Comparison of ENCODE assay signal across 13 cellular contexts in the genomic region with DNA sequence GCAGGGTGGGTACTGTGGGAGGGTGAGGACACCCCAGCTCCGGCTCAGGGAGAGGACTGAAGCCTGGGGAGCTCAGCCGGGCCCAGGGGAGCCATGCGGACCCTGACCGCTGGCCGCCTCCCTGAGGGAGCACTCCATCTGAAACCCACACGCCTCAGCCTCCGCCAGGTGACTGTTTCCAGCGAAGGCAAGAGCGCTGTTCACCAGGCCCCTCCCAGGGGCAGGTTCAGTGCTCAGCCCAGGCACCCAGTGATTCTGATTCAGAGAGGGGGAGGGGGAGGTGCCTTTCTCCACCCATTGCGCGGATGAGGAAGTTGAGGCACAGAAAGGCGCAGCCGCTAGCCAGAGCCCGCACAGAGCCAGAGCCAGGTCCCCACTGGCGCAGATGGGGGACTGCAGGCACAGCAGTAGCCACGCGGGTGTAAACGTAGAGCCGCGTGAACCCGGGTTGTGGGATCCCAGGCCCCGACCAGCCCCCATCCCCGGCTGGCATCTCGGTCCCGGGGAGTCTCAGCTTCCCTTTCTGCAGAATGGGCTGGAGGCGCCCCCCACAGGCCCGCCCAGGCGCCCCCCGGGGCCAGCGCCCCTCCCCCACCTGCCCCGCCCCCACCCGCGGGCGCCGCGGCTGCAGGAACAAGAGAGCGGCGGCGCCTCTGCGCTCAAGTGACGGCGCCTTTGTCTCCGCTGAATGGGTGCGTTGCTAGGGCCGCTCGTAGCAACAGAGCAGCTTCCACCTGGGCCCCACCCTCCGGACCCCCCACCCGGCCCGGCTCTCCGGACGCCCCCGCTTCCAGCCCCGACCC. TPM values are rescaled to one million over a fixed set of nuclear protein-coding genes. Genes with fewer than 3 reads are reported as not detected.
DNase-seq lines count a peak whose midpoint lies in the region; ATAC-seq and TF ChIP-seq lines count a peak whose summit lies in the region.
"Had no signal": no experiment of that assay in that cellular context is flagged by ENCODE, and none has a peak within 500 bp of the region (broad histone marks: within the 10 kb centered on the region; RNA-seq: fewer than 3 reads in every experiment).

No MANE protein-coding gene starts in this region.

- H3K27ac Mint-ChIP-seq in MCF 10A (ENCODE audit: low read depth, unreplicated experiment) = no peak overlapping the region
- H3K27ac Mint-ChIP-seq: CD4-positive, CD25-positive, alpha-beta regulatory T cell; T-helper 1 cell treated with Interleukin-12 subunit alpha and Interleukin-12 subunit beta and Interleukin-4 antibody, amounts not matched to agents 30 μg/mL and 1 μg/mL, for 36 hours had no signal

- peak overlapping the region in 2 of 3 donors; percentile 36 to 56 for H3K4me3 ChIP-seq in breast epithelium
- peak overlapping the region; percentile 47 for H3K4me3 ChIP-seq in left ventricle myocardium inferior
- H3K4me3 ChIP-seq in thymus (ENCODE audit: low read length) = peak overlapping the region; percentile 5

- 16% methylated on average over 53 of the region's 53 CpGs for WGBS in thymus

- BruUV-seq in MCF 10A (replicated peaks; lab: Mats Ljungman, UMichigan) = no TSS peak

- no peak overlapping the region for H3K4me3 Mint-ChIP-seq in MCF 10A (ENCODE audit: unreplicated experiment)
- H3K4me3 Mint-ChIP-seq: CD4-positive, CD25-positive, alpha-beta regulatory T cell; T-helper 1 cell treated with Interleukin-12 subunit alpha and Interleukin-12 subunit beta and Interleukin-4 antibody, amounts not matched to agents 30 μg/mL and 1 μg/mL, for 36 hours had no signal

- intact Hi-C loops in breast epithelium (cut with DNase I; ENCODE audit: low total_unique reads) (no loop called here), MCF 10A (cut with micrococcal nuclease) (no loop called here), left ventricle myocardium inferior (cut with micrococcal nuclease) (no loop called here)

- DNase-seq in breast epithelium (ENCODE audit: low spot score in 2 of 2) = no peak
- DNase-seq in MCF 10A (ENCODE audit: unreplicated experiment) = no peak
- peak; percentile 27 for DNase-seq in NCI-H345 treated with DMSO at 0.1 percent for 48 hours (lab: John Stamatoyannopoulos, UW; ENCODE audit: unreplicated experiment)
- no peak for DNase-seq in left ventricle myocardium inferior
- DNase-seq in activated CD8-positive, alpha-beta memory T cell treated with anti-CD3 and anti-CD28 coated beads for 24 hours = no peak
- DNase-seq in NOMO-1 treated with DMSO at 0.1 percent for 48 hours (lab: John Stamatoyannopoulos, UW; ENCODE audit: unreplicated experiment) = no peak
- DNase-seq: CD4-positive, CD25-positive, alpha-beta regulatory T cell; sigmoid colon had no signal

- H3K27ac ChIP-seq in breast epithelium = no peak overlapping the region
- H3K27ac ChIP-seq in left ventricle myocardium inferior (replicated peaks) = no peak overlapping the region
- no peak overlapping the region for H3K27ac ChIP-seq in thymus (ENCODE audit: low read depth)
- H3K27ac ChIP-seq: sigmoid colon had no signal

- H3K27me3 ChIP-seq in breast epithelium (peaks cover 0 to 66% of the 10 kb centered on the region in 2 donors), left ventricle myocardium inferior (ENCODE audit: low read depth) (peaks cover 98% of the 10 kb centered on the region), thymus (ENCODE audit: control insufficient read depth, insufficient read depth) (peaks cover 18% of the 10 kb centered on the region)

- no peaks in the 10 kb centered on the region for H3K9me3 Mint-ChIP-seq in MCF 10A (ENCODE audit: unreplicated experiment)
- H3K9me3 Mint-ChIP-seq: CD4-positive, CD25-positive, alpha-beta regulatory T cell; T-helper 1 cell treated with Interleukin-12 subunit alpha and Interleukin-12 subunit beta and Interleukin-4 antibody, amounts not matched to agents 30 μg/mL and 1 μg/mL, for 36 hours had no signal

- peaks cover 0 to 7% of the 10 kb centered on the region in 2 donors for H3K4me1 ChIP-seq in breast epithelium
- H3K4me1 ChIP-seq in left ventricle myocardium inferior = peaks cover 11% of the 10 kb centered on the region
- H3K4me1 ChIP-seq in thymus (ENCODE audit: control insufficient read depth, insufficient read depth, low read length) = no peaks in the 10 kb centered on the region

- no peak for ATAC-seq in HG03457 (IDR thresholded peaks at IDR 0.05; ENCODE audit: unreplicated experiment)

- H3K36me3 ChIP-seq in breast epithelium (no peaks in the 10 kb centered on the region), left ventricle myocardium inferior (no peaks in the 10 kb centered on the region), thymus (ENCODE audit: control insufficient read depth, insufficient read depth) (no peaks in the 10 kb centered on the region)
- H3K36me3 ChIP-seq: sigmoid colon had no signal

- CTCF ChIA-PET in MCF 10A (lab: Yijun Ruan, JAX) = no interaction called here

- H3K9me3 ChIP-seq in breast epithelium (no peaks in the 10 kb centered on the region), left ventricle myocardium inferior (replicated peaks) (no peaks in the 10 kb centered on the region), thymus (ENCODE audit: control insufficient read depth) (no peaks in the 10 kb centered on the region)
- H3K9me3 ChIP-seq: sigmoid colon had no signal

- no peaks in the 10 kb centered on the region for H3K36me3 Mint-ChIP-seq in MCF 10A (ENCODE audit: insufficient read depth, unreplicated experiment)
- H3K36me3 Mint-ChIP-seq: CD4-positive, CD25-positive, alpha-beta regulatory T cell had no signal

- no peak for TF ChIP-seq CTCF in breast epithelium (IDR thresholded peaks at IDR 0.05)
- no peak for TF ChIP-seq CTCF in MCF 10A (IDR thresholded peaks at IDR 0.05; ENCODE audit: unreplicated experiment)
- no peak for TF ChIP-seq CTCF in left ventricle myocardium inferior (IDR thresholded peaks at IDR 0.05; ENCODE audit: borderline replicate concordance)

- no peak for TF ChIP-seq POLR2A in breast epithelium (IDR thresholded peaks at IDR 0.05)

- H3K4me1 Mint-ChIP-seq in MCF 10A (ENCODE audit: insufficient read depth, unreplicated experiment) = peaks cover 4% of the 10 kb centered on the region
- H3K4me1 Mint-ChIP-seq: CD4-positive, CD25-positive, alpha-beta regulatory T cell had no signal

- peaks cover 26% of the 10 kb centered on the region for H3K27me3 Mint-ChIP-seq in MCF 10A (ENCODE audit: insufficient read depth, unreplicated experiment)

- POLR2A ChIA-PET in MCF 10A (lab: Yijun Ruan, JAX) = no interaction called here

RNA-seq across cellular contexts. Expression of a gene that starts 27.2 kb away (rescaled TPM):
- total RNA-seq in breast epithelium (1 to 10 TPM in 2 of 3 donors, not detected in 1; 2.6 to 2.9 TPM), MCF 10A (2022) (not detected in 2 replicates), left ventricle myocardium inferior (not detected)
- 0.50 TPM for polyA plus RNA-seq in thymus
- total RNA-seq: CD4-positive, CD25-positive, alpha-beta regulatory T cell; dermis microvascular lymphatic vessel endothelial cell; M059J; sigmoid colon had no signal
- polyA plus RNA-seq: CD4-positive, CD25-positive, alpha-beta regulatory T cell; sigmoid colon had no signal

RNA-seq across cellular contexts. Expression of a gene that starts 29.8 kb away (rescaled TPM):
- not detected for total RNA-seq in breast epithelium
- total RNA-seq in MCF 10A (2022) = not detected in 2 replicates
- total RNA-seq in left ventricle myocardium inferior = not detected
- 0.46 TPM for polyA plus RNA-seq in thymus
- total RNA-seq: CD4-positive, CD25-positive, alpha-beta regulatory T cell; dermis microvascular lymphatic vessel endothelial cell; sigmoid colon had no signal
- polyA plus RNA-seq: CD4-positive, CD25-positive, alpha-beta regulatory T cell had no signal
